In the genomic region with DNA sequence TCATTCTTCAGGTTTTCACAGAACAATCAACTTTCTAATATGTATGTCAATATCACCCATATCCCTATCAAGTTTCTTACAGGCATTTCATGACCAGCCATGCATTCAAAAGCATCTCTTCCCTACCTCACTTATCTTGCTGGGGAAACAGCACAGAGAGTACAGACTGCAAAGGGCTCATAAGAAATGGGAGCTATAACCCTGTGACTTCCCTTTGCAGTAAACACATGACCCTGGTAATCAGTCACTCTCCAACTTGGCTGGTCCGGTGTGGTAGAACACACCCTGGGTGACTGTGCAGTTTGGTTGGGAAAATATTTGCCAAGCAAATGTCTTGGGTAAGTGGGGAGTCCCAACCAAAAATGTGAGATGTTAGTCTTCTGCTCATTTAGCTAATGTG, we compare ENCODE assay signal across 23 cellular contexts. TPM values are rescaled to one million over a fixed set of nuclear protein-coding genes. Genes with fewer than 3 reads are reported as not detected.
DNase-seq lines count a peak whose midpoint lies in the region; ATAC-seq and TF ChIP-seq lines count a peak whose summit lies in the region.
"Had no signal": no experiment of that assay in that cellular context is flagged by ENCODE, and none has a peak within 500 bp of the region (broad histone marks: within the 10 kb centered on the region; RNA-seq: fewer than 3 reads in every experiment).

No MANE protein-coding gene starts in this region.

- H3K9me3 Mint-ChIP-seq in activated B cell treated with CpG ODN at 0.5 μM for 24 hours, result no peaks in the 10 kb centered on the region
- no peaks in the 10 kb centered on the region for H3K9me3 Mint-ChIP-seq in activated naive CD4-positive, alpha-beta T cell treated with anti-CD3 and anti-CD28 coated beads, Interleukin-2, amount 50 U/mL, for 72 hours
- H3K9me3 Mint-ChIP-seq: activated CD4-positive, alpha-beta T cell treated with anti-CD3 and anti-CD28 coated beads, Interleukin-2, amount 10 ng/mL, durations not matched to agents 7 days and 5 days; CD4-positive, alpha-beta T cell had no signal

- no peaks in the 10 kb centered on the region for H3K27me3 Mint-ChIP-seq in activated B cell treated with CpG ODN at 0.5 μM for 24 hours
- H3K27me3 Mint-ChIP-seq: brain had no signal

- CTCF ChIA-PET in activated B cell treated with CpG ODN at 0.5 μM for 24 hours (lab: Charles Lee), result no interaction called here

- no peaks in the 10 kb centered on the region for H3K36me3 ChIP-seq in upper lobe of right lung
- no peaks in the 10 kb centered on the region for H3K36me3 ChIP-seq in hepatocyte (replicated peaks; ENCODE audit: insufficient read depth, low read depth)
- H3K36me3 ChIP-seq: heart right ventricle, uterus had no signal

- H3K4me1 Mint-ChIP-seq in activated B cell treated with CpG ODN at 0.5 μM for 24 hours, result peaks cover 47% of the 10 kb centered on the region
- H3K4me1 Mint-ChIP-seq: activated CD4-positive, alpha-beta T cell treated with anti-CD3 and anti-CD28 coated beads, Interleukin-2, amount 10 ng/mL, durations not matched to agents 7 days and 5 days had no signal

- H3K36me3 Mint-ChIP-seq in activated B cell treated with CpG ODN at 0.5 μM for 24 hours (ENCODE audit: low read depth), result peaks cover 28% of the 10 kb centered on the region
- H3K36me3 Mint-ChIP-seq in activated naive CD4-positive, alpha-beta T cell treated with anti-CD3 and anti-CD28 coated beads, Interleukin-2, amount 50 U/mL, for 72 hours, result peaks cover 0 to 7% of the 10 kb centered on the region in 2 donors
- H3K36me3 Mint-ChIP-seq: brain had no signal

- H3K9me2 ChIP-seq in hepatocyte (replicated peaks; ENCODE audit: insufficient read depth), result no peaks in the 10 kb centered on the region

- H3K4me1 ChIP-seq in upper lobe of right lung (peaks cover 5% of the 10 kb centered on the region), hepatocyte (ENCODE audit: insufficient read depth) (peaks cover 12% of the 10 kb centered on the region)

- H4K20me1 ChIP-seq in hepatocyte (ENCODE audit: insufficient read depth, poor library complexity, severe bottlenecking), result no peaks in the 10 kb centered on the region

- no peaks in the 10 kb centered on the region for H3K27me3 ChIP-seq in upper lobe of right lung
- H3K27me3 ChIP-seq in hepatocyte, result no peaks in the 10 kb centered on the region
- H3K27me3 ChIP-seq: heart right ventricle, uterus had no signal

- no peaks in the 10 kb centered on the region for H3K79me2 ChIP-seq in hepatocyte

- H3K27ac Mint-ChIP-seq in activated B cell treated with CpG ODN at 0.5 μM for 24 hours, result peak overlapping the region; percentile 42
- no peak overlapping the region for H3K27ac Mint-ChIP-seq in activated naive CD4-positive, alpha-beta T cell treated with anti-CD3 and anti-CD28 coated beads, Interleukin-2, amount 50 U/mL, for 72 hours
- H3K27ac Mint-ChIP-seq: activated CD4-positive, alpha-beta T cell treated with anti-CD3 and anti-CD28 coated beads, Interleukin-2, amount 10 ng/mL, durations not matched to agents 7 days and 5 days; brain; CD4-positive, alpha-beta T cell had no signal

- ATAC-seq in left ventricle myocardium superior (peak; percentile 57), left cardiac atrium (no peak), activated B cell treated with CpG ODN at 0.5 μM for 24 hours (ENCODE audit: low read depth) (peak; percentile 67), upper lobe of right lung (peak; percentile 90)
- no peak for ATAC-seq in activated naive CD4-positive, alpha-beta T cell treated with anti-CD3 and anti-CD28 coated beads, Interleukin-2, amount 50 U/mL, for 72 hours

- POLR2A ChIA-PET in activated B cell treated with CpG ODN at 0.5 μM for 24 hours (lab: Charles Lee), result no interaction called here

- DNase-seq in left ventricle myocardium superior, result no peak
- no peak for DNase-seq in left cardiac atrium
- DNase-seq in activated B cell treated with CpG ODN at 0.5 μM for 24 hours, result no peak
- peak; percentile 82 for DNase-seq in left kidney (ENCODE audit: low read depth, low spot score)
- DNase-seq in upper lobe of right lung, result no peak
- DNase-seq in Ammon's horn (ENCODE audit: low spot score), result no peak
- no peak for DNase-seq in activated naive CD4-positive, alpha-beta T cell treated with anti-CD3 and anti-CD28 coated beads, Interleukin-2, amount 50 U/mL, for 72 hours (ENCODE audit: low spot score in 2 of 2)
- no peak for DNase-seq in hepatocyte (ENCODE audit: low spot score)
- DNase-seq: activated CD4-positive, alpha-beta T cell treated with anti-CD3 and anti-CD28 coated beads, Interleukin-2, amount 10 ng/mL, durations not matched to agents 7 days and 5 days; activated naive CD4-positive, alpha-beta T cell treated with anti-CD3 and anti-CD28 coated beads, Interleukin-2, amount 50 U/mL, for 16 hours; activated T-cell treated with anti-CD3 and anti-CD28 coated beads for 4 hours; CD4-positive, alpha-beta T cell; dermis blood vessel endothelial cell; heart right ventricle; islet precursor cell; NCI-H1436; NCI-H345; posterior cingulate gyrus; SIG-M5; stimulated activated naive CD4-positive, alpha-beta T cell; uterus had no signal

- 60% methylated on average over 1 of the region's 1 CpG for WGBS in hepatocyte (ENCODE audit: low lambda C conversion rate, missing lambda C conversion rate)

- intact Hi-C loops in left ventricle myocardium superior (cut with micrococcal nuclease), result no loop called here
- intact Hi-C loops in left cardiac atrium (cut with DNase I), result no loop called here
- intact Hi-C loops in activated B cell treated with CpG ODN at 0.5 μM for 24 hours (cut with micrococcal nuclease), result loop anchor here (5.0 kb wide), 1 partner anchor 42 kb away; no protein-coding TSS in a partner anchor
- intact Hi-C loops in upper lobe of right lung (cut with DNase I), result no loop called here

- no peak overlapping the region for H3K27ac ChIP-seq in upper lobe of right lung
- H3K27ac ChIP-seq in hepatocyte, result no peak overlapping the region
- H3K27ac ChIP-seq: heart right ventricle, uterus had no signal

- H2AFZ ChIP-seq in hepatocyte, result no peak overlapping the region

- TF ChIP-seq CTCF in activated B cell treated with CpG ODN at 0.5 μM for 24 hours (IDR thresholded peaks at IDR 0.05) (no peak), upper lobe of right lung (IDR thresholded peaks at IDR 0.05) (no peak), hepatocyte (IDR thresholded peaks at IDR 0.05; ENCODE audit: poor library complexity) (no peak)

- H3K4me3 Mint-ChIP-seq in activated B cell treated with CpG ODN at 0.5 μM for 24 hours, result no peak overlapping the region
- H3K4me3 Mint-ChIP-seq: activated CD4-positive, alpha-beta T cell treated with anti-CD3 and anti-CD28 coated beads, Interleukin-2, amount 10 ng/mL, durations not matched to agents 7 days and 5 days; brain; CD4-positive, alpha-beta T cell had no signal

- H3K4me2 ChIP-seq in hepatocyte, result no peak overlapping the region

- H3K9me3 ChIP-seq in upper lobe of right lung (no peaks in the 10 kb centered on the region), hepatocyte (ENCODE audit: low read depth) (no peaks in the 10 kb centered on the region)
- H3K9me3 ChIP-seq: uterus had no signal

- H3K4me3 ChIP-seq in upper lobe of right lung (no peak overlapping the region), hepatocyte (no peak overlapping the region)
- H3K4me3 ChIP-seq: heart right ventricle, uterus had no signal

RNA-seq across cellular contexts. Expression of gene TMCC3, which starts 49.4 kb away (rescaled TPM):
- total RNA-seq in left ventricle myocardium superior (2.2 TPM), left cardiac atrium (1 to 10 TPM; 4.9 to 5.7 TPM), activated B cell treated with CpG ODN at 0.5 μM for 24 hours (24.2 and 28.0 TPM in 2 replicates), upper lobe of right lung (11.3 TPM), hepatocyte (4.5 and 7.8 TPM in 2 replicates)
- total RNA-seq in activated naive CD4-positive, alpha-beta T cell treated with anti-CD3 and anti-CD28 coated beads, Interleukin-2, amount 50 U/mL, for 72 hours, result not detected
- polyA plus RNA-seq in hepatocyte, result 4.0 and 5.7 TPM in 2 replicates
- total RNA-seq: T-helper 2 cell treated with Interferon-gamma antibody and Interleukin-4, amounts not matched to agents 100 ng/mL and 5 ng/mL, for 36 hours had no signal

Comparison
In these comparisons a context has a peak if more than half of its experiments do, and no peak if none do; other contexts are left out.
1. ATAC-seq: peak in left ventricle myocardium superior (single experiment), activated B cell treated with CpG ODN at 0.5 μM for 24 hours (single experiment) and upper lobe of right lung (single experiment); none in left cardiac atrium (0 of 2) and activated naive CD4-positive, alpha-beta T cell treated with anti-CD3 and anti-CD28 coated beads, Interleukin-2, amount 50 U/mL, for 72 hours (0 of 2).